ENCODE assay signal across 8 cellular contexts in genomic region chr11:36594316-36594989, GRCh38. TPM values are rescaled to one million over a fixed set of nuclear protein-coding genes. Genes with fewer than 3 reads are reported as not detected.
DNase-seq lines count a peak whose midpoint lies in the region; ATAC-seq and TF ChIP-seq lines count a peak whose summit lies in the region.

TSS of gene IFTAP (plus strand) at chr11:36594502. CDS start at chr11:36610104, 15,602 bp downstream.

- H2AFZ ChIP-seq in neural cell (ENCODE audit: low read depth, low read length), result peak within 1 kb of the TSS; percentile 89

- peak within 1 kb of the TSS; percentile 82 for H3K4me3 ChIP-seq in HUES64 (ENCODE audit: low read length)
- peak within 1 kb of the TSS; percentile 85 for H3K4me3 ChIP-seq in neural cell (ENCODE audit: low read length)
- peak within 1 kb of the TSS; percentile 69 for H3K4me3 ChIP-seq in urinary bladder (ENCODE audit: low read depth, low read length)

- H3K27ac Mint-ChIP-seq in activated naive CD8-positive, alpha-beta T cell treated with anti-CD3 and anti-CD28 coated beads for 36 hours, result peak within 1 kb of the TSS; percentile 74

- peak within 1 kb of the TSS; percentile 33; the same call in 1 of the 2 replicates for H3K27ac ChIP-seq in HUES64 (ENCODE audit: low read depth, low read length)
- peak within 1 kb of the TSS; percentile 88 for H3K27ac ChIP-seq in neural cell (ENCODE audit: low read length)
- no peak within 1 kb of the TSS for H3K27ac ChIP-seq in urinary bladder (ENCODE audit: low read depth)

- WGBS in HUES64, result under 1% methylated on average over 29 of the region's 29 CpGs
- WGBS in urinary bladder, result under 1% methylated on average over 29 of the region's 29 CpGs

- no peaks in the 10 kb centered on the region for H3K9me3 Mint-ChIP-seq in activated naive CD8-positive, alpha-beta T cell treated with anti-CD3 and anti-CD28 coated beads for 36 hours

- no peaks in the 10 kb centered on the region for H3K36me3 Mint-ChIP-seq in activated naive CD8-positive, alpha-beta T cell treated with anti-CD3 and anti-CD28 coated beads for 36 hours

- H3K9me2 ChIP-seq in neural cell (ENCODE audit: insufficient read depth, low read length), result no peaks in the 10 kb centered on the region

- TF ChIP-seq RAD21 in neural cell (conservative IDR thresholded peaks at IDR 0.05), result peak; percentile 39

- H3K9me3 ChIP-seq in HUES64 (ENCODE audit: insufficient read depth, low read depth, low read length) (no peaks in the 10 kb centered on the region), neural cell (ENCODE audit: low read length) (no peaks in the 10 kb centered on the region)

- peak; percentile 22 for TF ChIP-seq CTCF in neural cell (IDR thresholded peaks at IDR 0.05; ENCODE audit: poor library complexity, severe bottlenecking)

- peak; percentile 69 for ATAC-seq in GM21423 (IDR thresholded peaks at IDR 0.05; ENCODE audit: unreplicated experiment)

- peak; percentile 67 for DNase-seq in COLO668 (lab: John Stamatoyannopoulos, UW; ENCODE audit: unreplicated experiment)
- DNase-seq in OCI-M1 (lab: John Stamatoyannopoulos, UW), result peak; percentile 92
- peak; percentile 42 for DNase-seq in activated naive CD8-positive, alpha-beta T cell treated with anti-CD3 and anti-CD28 coated beads for 36 hours
- DNase-seq in glomerular endothelial cell (ENCODE audit: extremely low read depth, low read depth, low spot score), result peak; percentile 87

- peak within 1 kb of the TSS; percentile 99 for H3K4me2 ChIP-seq in neural cell (ENCODE audit: low read length)

- peaks cover 31% of the 10 kb centered on the region; the same call in 1 of the 2 replicates for H3K27me3 ChIP-seq in HUES64 (ENCODE audit: insufficient read depth, low read length)
- peaks cover 14% of the 10 kb centered on the region for H3K27me3 ChIP-seq in neural cell (ENCODE audit: insufficient read depth, low read depth, low read length)

- no peaks in the 10 kb centered on the region for H3F3A ChIP-seq in neural cell (ENCODE audit: insufficient read depth, low read length, poor library complexity, severe bottlenecking)

- H3K4me1 ChIP-seq in HUES64 (ENCODE audit: insufficient read depth, low read length), result no peaks in the 10 kb centered on the region; the same call in 1 of the 2 replicates
- no peaks in the 10 kb centered on the region for H3K4me1 ChIP-seq in urinary bladder (ENCODE audit: insufficient read depth)

- H3K79me2 ChIP-seq in neural cell (replicated peaks; ENCODE audit: insufficient read depth, low read length), result peaks cover 11% of the 10 kb centered on the region

- no peaks in the 10 kb centered on the region for H3K36me3 ChIP-seq in HUES64 (ENCODE audit: insufficient read depth, low read length)
- H3K36me3 ChIP-seq in neural cell (ENCODE audit: insufficient read depth, low read length), result no peaks in the 10 kb centered on the region
- no peaks in the 10 kb centered on the region for H3K36me3 ChIP-seq in urinary bladder (ENCODE audit: insufficient read depth)

- no peaks in the 10 kb centered on the region for H4K20me1 ChIP-seq in neural cell (ENCODE audit: insufficient read depth)

- H3K4me1 Mint-ChIP-seq in activated naive CD8-positive, alpha-beta T cell treated with anti-CD3 and anti-CD28 coated beads for 36 hours, result peaks cover 5% of the 10 kb centered on the region

- no peak for TF ChIP-seq EP300 in neural cell (conservative IDR thresholded peaks at IDR 0.05; ENCODE audit: poor library complexity, severe bottlenecking)

- peaks cover 51% of the 10 kb centered on the region for H3K27me3 Mint-ChIP-seq in activated naive CD8-positive, alpha-beta T cell treated with anti-CD3 and anti-CD28 coated beads for 36 hours

- H3K4me3 Mint-ChIP-seq in activated naive CD8-positive, alpha-beta T cell treated with anti-CD3 and anti-CD28 coated beads for 36 hours, result peak within 1 kb of the TSS; percentile 96

- peak within 1 kb of the TSS; percentile 75 for H3K9ac ChIP-seq in HUES64 (ENCODE audit: low read depth, low read length)
- peak within 1 kb of the TSS; percentile 78 for H3K9ac ChIP-seq in neural cell (ENCODE audit: low read length)

TF ChIP-seq in neural cell, 6 proteins besides CTCF, POLR2A, EP300 and RAD21:
- TF ChIP-seq MXI1 (conservative IDR thresholded peaks at IDR 0.05; ENCODE audit: poor library complexity, severe bottlenecking), result peak; percentile 82
- no peak for TF ChIP-seq EZH2 (IDR thresholded peaks at IDR 0.05; ENCODE audit: borderline replicate concordance, insufficient read depth, low read length, poor library complexity, severe bottlenecking)
- peak; percentile 96 for TF ChIP-seq REST (IDR thresholded peaks at IDR 0.05; ENCODE audit: borderline replicate concordance)
- peak; percentile 56 for TF ChIP-seq TAF1 (IDR thresholded peaks at IDR 0.05; ENCODE audit: low read depth)
- TF ChIP-seq SMC3 (conservative IDR thresholded peaks at IDR 0.05; ENCODE audit: poor library complexity), result peak; percentile 52
- peak; percentile 76 for TF ChIP-seq POLR2AphosphoS5 (IDR thresholded peaks at IDR 0.05)

RNA-seq across cellular contexts. Expression of gene IFTAP, which starts in this region (rescaled TPM):
- 25.9 TPM for polyA plus RNA-seq in HUES64 (2013, experiment 1 of 2)
- 31.8 TPM for polyA plus RNA-seq in HUES64 (2013, experiment 2 of 2)
- 1 to 10 TPM; 4.6 to 5.4 TPM for total RNA-seq in activated naive CD8-positive, alpha-beta T cell treated with anti-CD3 and anti-CD28 coated beads for 36 hours
- total RNA-seq in glomerular endothelial cell (21.0 and 29.9 TPM in 2 replicates), urinary bladder (47.2 TPM)
- polyA plus RNA-seq in neural cell (58.1 and 71.9 TPM in 2 replicates), urinary bladder (32.0 TPM)
- polyA minus RNA-seq in neural cell, result 57.9 and 68.1 TPM in 2 replicates

Comparison
In these comparisons a context has a peak if more than half of its experiments do, and no peak if none do; other contexts are left out.
1. DNase-seq: peak in every context shown above with its lines; median percentile 92 in OCI-M1; 87 in glomerular endothelial cell; 67 in COLO668; 42 in activated naive CD8-positive, alpha-beta T cell treated with anti-CD3 and anti-CD28 coated beads for 36 hours.